In the genomic region with DNA sequence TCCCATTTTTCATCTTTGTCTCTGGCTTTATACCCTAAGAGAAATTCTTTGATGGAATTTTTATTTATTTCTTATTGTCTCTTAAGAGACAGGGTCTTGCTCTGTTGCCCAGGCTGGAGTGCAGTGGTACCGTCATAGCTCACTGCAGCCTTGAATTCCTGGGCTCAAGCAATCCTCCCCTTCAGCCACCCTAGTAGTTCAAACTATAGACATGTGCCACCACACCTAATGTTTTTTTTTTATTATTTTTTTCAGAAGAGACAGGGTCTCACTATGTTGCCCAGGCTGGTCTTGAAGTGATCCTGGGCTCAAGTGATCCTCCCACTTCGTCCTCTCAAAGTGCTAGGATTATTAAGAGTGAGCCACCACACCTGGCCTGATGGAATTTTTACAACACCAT, we compare ENCODE assay signal across 1 cellular context.
TF ChIP-seq lines count a peak whose summit lies in the region.

No MANE protein-coding gene starts in this region.

TF ChIP-seq in HepG2, 621 proteins besides CTCF, POLR2A, EP300 and RAD21:
- TF ChIP-seq SOX13 (IDR thresholded peaks at IDR 0.05) = no peak
- TF ChIP-seq SOX13 (CRISPR knock-in tag; conservative IDR thresholded peaks at IDR 0.05 in 1 of 2, IDR thresholded peaks at IDR 0.05 in 1 of 2) = no peak
- peak; percentile 59; the same call in 1 of the 2 replicates for TF ChIP-seq ZNF121 (CRISPR knock-in tag; IDR thresholded peaks at IDR 0.05)
- TF ChIP-seq JUND (CRISPR knock-in tag; IDR thresholded peaks at IDR 0.05) = no peak
- TF ChIP-seq SP5 (CRISPR knock-in tag; IDR thresholded peaks at IDR 0.05; ENCODE audit: borderline replicate concordance, low read depth) = no peak
